In genomic region chr4:110589297-110589696, GRCh38 we compare ENCODE assay signal across 14 cellular contexts. TPM values are rescaled to one million over a fixed set of nuclear protein-coding genes. Genes with fewer than 3 reads are reported as not detected.
DNase-seq lines count a peak whose midpoint lies in the region; ATAC-seq, FAIRE-seq and TF ChIP-seq lines count a peak whose summit lies in the region.
"Had no signal": no experiment of that assay in that cellular context is flagged by ENCODE, and none has a peak within 500 bp of the region (broad histone marks: within the 10 kb centered on the region; RNA-seq: fewer than 3 reads in every experiment).

No MANE protein-coding gene starts in this region.

- no peak for ATAC-seq in lower lobe of right lung
- ATAC-seq: activated CD4-positive, CD25-positive, alpha-beta regulatory T cell treated with anti-CD3 and anti-CD28 coated beads, Interleukin-2, amount 50 U/mL, for 24 hours had no signal

- H3K9ac ChIP-seq in Loucy (ENCODE audit: low read depth, low read length, poor library complexity, severe bottlenecking), result no peak overlapping the region
- H3K9ac ChIP-seq in neural cell (ENCODE audit: low read length), result no peak overlapping the region

- no peaks in the 10 kb centered on the region for H3K9me3 ChIP-seq in DOHH2 (ENCODE audit: control insufficient read depth, insufficient read depth, low read length)
- H3K9me3 ChIP-seq in Loucy (ENCODE audit: insufficient read depth, low read depth, low read length), result no peaks in the 10 kb centered on the region
- H3K9me3 ChIP-seq in neural cell (ENCODE audit: low read length), result no peaks in the 10 kb centered on the region
- H3K9me3 ChIP-seq in CD8-positive, alpha-beta memory T cell (ENCODE audit: low read length), result no peaks in the 10 kb centered on the region
- no peaks in the 10 kb centered on the region for H3K9me3 ChIP-seq in lower lobe of right lung
- H3K9me3 ChIP-seq: esophagus squamous epithelium, thoracic aorta had no signal

- TF ChIP-seq CTCF in DOHH2 (IDR thresholded peaks at IDR 0.05; ENCODE audit: low read depth, low read length, poor library complexity, severe bottlenecking), result peak; percentile 22
- peak; percentile 63 for TF ChIP-seq CTCF in Loucy (conservative IDR thresholded peaks at IDR 0.05; ENCODE audit: low read length)
- no peak for TF ChIP-seq CTCF in bronchial epithelial cell (IDR thresholded peaks at IDR 0.05; ENCODE audit: insufficient read depth, low read length, severe bottlenecking)
- TF ChIP-seq CTCF in neural cell (IDR thresholded peaks at IDR 0.05; ENCODE audit: poor library complexity, severe bottlenecking), result peak; percentile 29
- TF ChIP-seq CTCF in lower lobe of right lung (IDR thresholded peaks at IDR 0.05), result no peak

- H3K27ac ChIP-seq in DOHH2 (ENCODE audit: low read depth, low read length), result no peak overlapping the region
- H3K27ac ChIP-seq in neural cell (ENCODE audit: low read length), result no peak overlapping the region
- H3K27ac ChIP-seq in CD8-positive, alpha-beta memory T cell (ENCODE audit: low read depth, low read length), result no peak overlapping the region
- H3K27ac ChIP-seq in lower lobe of right lung, result no peak overlapping the region
- H3K27ac ChIP-seq: esophagus squamous epithelium, thoracic aorta had no signal

- POLR2A ChIA-PET in CD8-positive, alpha-beta memory T cell (lab: Charles Lee), result no interaction called here

- DNase-seq in bronchial epithelial cell (ENCODE audit: low read depth) (peak; percentile 24), lower lobe of right lung (no peak), RPMI8226 (no peak)
- DNase-seq in CD8-positive, alpha-beta memory T cell, result no peak
- DNase-seq: activated T-cell treated with anti-CD3 and anti-CD28 coated beads, Interleukin-2, amount 50 U/mL, for 24 hours; esophagus squamous epithelium; NCI-H226; Right ventricle myocardium superior had no signal

- H3K4me1 Mint-ChIP-seq in CD8-positive, alpha-beta memory T cell, result no peaks in the 10 kb centered on the region

- no peaks in the 10 kb centered on the region for H3K27me3 ChIP-seq in DOHH2 (ENCODE audit: control insufficient read depth, low read length)
- no peaks in the 10 kb centered on the region for H3K27me3 ChIP-seq in Loucy (ENCODE audit: insufficient read depth, low read length, poor library complexity, severe bottlenecking)
- H3K27me3 ChIP-seq in bronchial epithelial cell (ENCODE audit: control insufficient read depth, insufficient read depth, low read length), result no peaks in the 10 kb centered on the region
- H3K27me3 ChIP-seq in neural cell (ENCODE audit: insufficient read depth, low read depth, low read length), result no peaks in the 10 kb centered on the region
- H3K27me3 ChIP-seq in CD8-positive, alpha-beta memory T cell (ENCODE audit: insufficient read depth, low read length, poor library complexity, severe bottlenecking), result no peaks in the 10 kb centered on the region
- no peaks in the 10 kb centered on the region for H3K27me3 ChIP-seq in lower lobe of right lung (ENCODE audit: low read depth)
- H3K27me3 ChIP-seq: esophagus squamous epithelium had no signal

- H3K4me2 ChIP-seq in DOHH2 (ENCODE audit: low read length), result no peak overlapping the region
- no peak overlapping the region for H3K4me2 ChIP-seq in Loucy (ENCODE audit: low read depth, low read length, poor library complexity, severe bottlenecking)
- no peak overlapping the region for H3K4me2 ChIP-seq in neural cell (ENCODE audit: low read length)

- no peak for TF ChIP-seq EP300 in neural cell (conservative IDR thresholded peaks at IDR 0.05; ENCODE audit: poor library complexity, severe bottlenecking)

- H3K4me3 ChIP-seq in DOHH2 (ENCODE audit: low read length), result no peak overlapping the region
- H3K4me3 ChIP-seq in Loucy (ENCODE audit: low read length, poor library complexity, severe bottlenecking), result no peak overlapping the region
- no peak overlapping the region for H3K4me3 ChIP-seq in bronchial epithelial cell (ENCODE audit: low read depth, low read length)
- H3K4me3 ChIP-seq in neural cell (ENCODE audit: low read length), result no peak overlapping the region
- H3K4me3 ChIP-seq in CD8-positive, alpha-beta memory T cell (ENCODE audit: low read length), result no peak overlapping the region
- H3K4me3 ChIP-seq in lower lobe of right lung, result no peak overlapping the region
- H3K4me3 ChIP-seq: esophagus squamous epithelium, thoracic aorta had no signal

- H3K79me2 ChIP-seq in DOHH2 (ENCODE audit: control insufficient read depth, low read length) (no peaks in the 10 kb centered on the region), Loucy (ENCODE audit: insufficient read depth, low read length) (no peaks in the 10 kb centered on the region), neural cell (replicated peaks; ENCODE audit: insufficient read depth, low read length) (no peaks in the 10 kb centered on the region)

- H3K27me3 Mint-ChIP-seq in CD8-positive, alpha-beta memory T cell, result peaks cover 0 to 4% of the 10 kb centered on the region in 2 donors

- TF ChIP-seq RAD21 in neural cell (conservative IDR thresholded peaks at IDR 0.05), result no peak

- H2AFZ ChIP-seq in Loucy (ENCODE audit: low read length) (no peak overlapping the region), neural cell (ENCODE audit: low read depth, low read length) (no peak overlapping the region)

- H3K4me1 ChIP-seq in DOHH2 (ENCODE audit: control insufficient read depth, low read length) (no peaks in the 10 kb centered on the region), Loucy (ENCODE audit: insufficient read depth, low read length, poor library complexity, severe bottlenecking) (no peaks in the 10 kb centered on the region), lower lobe of right lung (no peaks in the 10 kb centered on the region)
- no peaks in the 10 kb centered on the region for H3K4me1 ChIP-seq in CD8-positive, alpha-beta memory T cell (ENCODE audit: insufficient read depth, low read length)

- H4K20me1 ChIP-seq in DOHH2 (ENCODE audit: control insufficient read depth, insufficient read depth, low read depth, low read length) (no peaks in the 10 kb centered on the region), Loucy (ENCODE audit: insufficient read depth, low read length, poor library complexity, severe bottlenecking) (no peaks in the 10 kb centered on the region), neural cell (ENCODE audit: insufficient read depth) (no peaks in the 10 kb centered on the region)

- H3K9me3 Mint-ChIP-seq in CD8-positive, alpha-beta memory T cell, result peaks cover 0 to 2% (median 0%) of the 10 kb centered on the region in 5 donors
- H3K9me3 Mint-ChIP-seq: activated T-cell treated with anti-CD3 and anti-CD28 coated beads, Interleukin-2, amount 50 U/mL, for 24 hours had no signal

- no peaks in the 10 kb centered on the region for H3K36me3 Mint-ChIP-seq in CD8-positive, alpha-beta memory T cell

- no peak for FAIRE-seq in bronchial epithelial cell (lab: Jason Lieb, UNC)
- FAIRE-seq: GM12892 had no signal

- H3K27ac Mint-ChIP-seq in CD8-positive, alpha-beta memory T cell, result no peak overlapping the region
- H3K27ac Mint-ChIP-seq: activated T-cell treated with anti-CD3 and anti-CD28 coated beads, Interleukin-2, amount 50 U/mL, for 24 hours had no signal

- CTCF ChIA-PET in CD8-positive, alpha-beta memory T cell (lab: Charles Lee), result no interaction called here

- H3K36me3 ChIP-seq in DOHH2 (ENCODE audit: control insufficient read depth, low read length) (no peaks in the 10 kb centered on the region), Loucy (ENCODE audit: insufficient read depth, low read length) (no peaks in the 10 kb centered on the region), bronchial epithelial cell (ENCODE audit: control insufficient read depth, insufficient read depth, low read length) (no peaks in the 10 kb centered on the region), neural cell (ENCODE audit: insufficient read depth, low read length) (no peaks in the 10 kb centered on the region), lower lobe of right lung (no peaks in the 10 kb centered on the region)
- no peaks in the 10 kb centered on the region for H3K36me3 ChIP-seq in CD8-positive, alpha-beta memory T cell (ENCODE audit: insufficient read depth, low read length)
- H3K36me3 ChIP-seq: esophagus squamous epithelium, thoracic aorta had no signal

- H3K4me3 Mint-ChIP-seq in CD8-positive, alpha-beta memory T cell, result no peak overlapping the region
- H3K4me3 Mint-ChIP-seq: activated T-cell treated with anti-CD3 and anti-CD28 coated beads, Interleukin-2, amount 50 U/mL, for 24 hours had no signal

- intact Hi-C loops in lower lobe of right lung (cut with DNase I), result no loop called here

- H3F3A ChIP-seq in DOHH2 (ENCODE audit: control insufficient read depth, insufficient read depth), result no peaks in the 10 kb centered on the region
- no peaks in the 10 kb centered on the region for H3F3A ChIP-seq in Loucy (ENCODE audit: low read depth)
- H3F3A ChIP-seq in neural cell (ENCODE audit: insufficient read depth, low read length, poor library complexity, severe bottlenecking), result no peaks in the 10 kb centered on the region

- H3K9me2 ChIP-seq in DOHH2 (replicated peaks; ENCODE audit: control insufficient read depth, low read length), result no peaks in the 10 kb centered on the region
- H3K9me2 ChIP-seq in Loucy (replicated peaks; ENCODE audit: low read depth, low read length), result no peaks in the 10 kb centered on the region
- H3K9me2 ChIP-seq in neural cell (ENCODE audit: insufficient read depth, low read length), result no peaks in the 10 kb centered on the region

TF ChIP-seq in neural cell, 6 proteins besides CTCF, POLR2A, EP300 and RAD21 (continues in another document):
- TF ChIP-seq POLR2AphosphoS5 (IDR thresholded peaks at IDR 0.05), result no peak

RNA-seq across cellular contexts. Expression of gene PITX2, which starts 33.6 kb away (rescaled TPM):
- 0.26 TPM in 1 of 2 replicates, not detected in the other for total RNA-seq in bronchial epithelial cell
- not detected in 2 replicates for polyA plus RNA-seq in neural cell
- not detected in 2 replicates for polyA minus RNA-seq in neural cell
- total RNA-seq in CD8-positive, alpha-beta memory T cell, result not detected
- not detected for polyA plus RNA-seq in CD8-positive, alpha-beta memory T cell
- not detected for total RNA-seq in lower lobe of right lung
- total RNA-seq: Right ventricle myocardium superior, thoracic aorta had no signal

Comparison
In these comparisons a context has a peak if more than half of its experiments do, and no peak if none do; other contexts are left out.
1. CTCF ChIP-seq: peak in DOHH2 (single experiment), Loucy (single experiment) and neural cell (single experiment); none in bronchial epithelial cell (single experiment) and lower lobe of right lung (single experiment).